Comparison of ENCODE assay signal across 24 cellular contexts in the genomic region with DNA sequence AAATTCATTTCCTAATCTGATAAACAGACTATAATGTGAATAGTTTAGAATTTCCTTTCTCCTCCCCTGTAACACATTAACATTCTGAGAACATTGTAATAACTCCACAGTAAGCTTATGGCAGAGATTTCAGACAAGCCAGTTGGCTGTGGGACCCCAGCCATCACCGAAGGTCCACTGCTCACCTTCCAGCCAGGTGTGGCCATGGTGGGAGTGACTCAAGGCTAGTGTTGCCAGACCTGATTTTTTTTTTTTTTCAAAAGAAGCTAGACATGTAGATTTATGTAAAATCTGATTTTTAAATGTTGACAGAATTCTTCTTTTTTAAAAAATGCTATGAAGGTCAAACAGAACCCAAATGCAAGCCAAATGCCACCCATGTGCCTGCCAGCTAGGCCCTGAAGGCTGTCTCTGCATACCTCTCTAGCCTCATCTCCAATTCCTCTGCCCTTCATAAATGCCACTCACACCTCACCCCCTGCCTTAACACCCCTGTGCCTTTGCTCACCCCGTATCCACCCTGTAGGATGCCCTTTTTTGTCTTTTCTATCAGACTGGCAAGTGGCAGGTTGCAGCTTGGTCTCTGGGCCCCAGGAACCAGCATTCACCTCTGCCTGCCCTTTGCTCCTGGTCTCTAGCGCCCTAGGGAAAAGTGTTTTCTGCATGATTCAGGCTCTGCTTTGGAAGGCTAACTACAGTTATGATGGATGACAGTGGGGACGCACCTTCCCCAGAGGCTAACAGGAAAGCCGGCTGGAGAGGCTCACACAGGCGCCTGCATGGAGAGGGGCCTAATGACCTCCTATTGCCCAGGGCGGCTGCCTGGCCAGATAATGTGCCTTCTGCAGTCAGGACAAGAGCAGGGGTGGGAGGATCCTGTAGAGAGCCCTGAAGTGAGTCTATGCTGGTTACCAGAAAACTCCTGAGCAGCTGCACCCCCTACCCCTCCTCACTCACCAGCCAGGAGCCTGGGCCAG. TPM values are rescaled to one million over a fixed set of nuclear protein-coding genes. Genes with fewer than 3 reads are reported as not detected.
DNase-seq lines count a peak whose midpoint lies in the region; TF ChIP-seq lines count a peak whose summit lies in the region.
"Had no signal": no experiment of that assay in that cellular context is flagged by ENCODE, and none has a peak within 500 bp of the region (broad histone marks: within the 10 kb centered on the region; RNA-seq: fewer than 3 reads in every experiment).

No MANE protein-coding gene starts in this region.

- H3K36me3 Mint-ChIP-seq in mesothelial cell of epicardium (no peaks in the 10 kb centered on the region), chondrocyte (ENCODE audit: low read depth) (no peaks in the 10 kb centered on the region)
- no peaks in the 10 kb centered on the region for H3K36me3 Mint-ChIP-seq in activated naive CD4-positive, alpha-beta T cell treated with anti-CD3 and anti-CD28 coated beads, Interleukin-2, amount 10 ng/mL, durations not matched to agents 7 days and 5 days
- H3K36me3 Mint-ChIP-seq: naive B cell had no signal

- H3K79me2 ChIP-seq in SK-N-SH (ENCODE audit: insufficient read depth), result no peaks in the 10 kb centered on the region

- H3K9me3 ChIP-seq in SK-N-SH (no peaks in the 10 kb centered on the region), WERI-Rb-1 (ENCODE audit: severe bottlenecking) (no peaks in the 10 kb centered on the region)
- H3K9me3 ChIP-seq: adrenal gland had no signal

- no peak overlapping the region for H2AFZ ChIP-seq in SK-N-SH (ENCODE audit: low read depth)

- H3K4me1 ChIP-seq in SK-N-SH (ENCODE audit: control insufficient read depth in 1 of 2, insufficient read depth in 2 of 2, low read depth in 1 of 2, low read length in 1 of 2), result peaks cover 0 to 21% of the 10 kb centered on the region in 2 experiments; a peak in 2 of 4 replicates
- H3K4me1 ChIP-seq: adrenal gland had no signal

- H3K27ac Mint-ChIP-seq in mesothelial cell of epicardium (peak overlapping the region; percentile 90), chondrocyte (ENCODE audit: unreplicated experiment) (no peak overlapping the region)
- H3K27ac Mint-ChIP-seq in activated naive CD4-positive, alpha-beta T cell treated with anti-CD3 and anti-CD28 coated beads, Interleukin-2, amount 10 ng/mL, durations not matched to agents 7 days and 5 days, result no peak overlapping the region
- H3K27ac Mint-ChIP-seq: activated CD4-positive, alpha-beta memory T cell treated with anti-CD3 and anti-CD28 coated beads, Interleukin-2, amount 10 ng/mL, durations not matched to agents 7 days and 5 days; naive B cell had no signal

- H3F3A ChIP-seq in SK-N-SH (replicated peaks; ENCODE audit: insufficient read depth), result no peaks in the 10 kb centered on the region

- H3K4me3 ChIP-seq in SK-N-SH (ENCODE audit: low read depth in 2 of 2, low read length in 1 of 2) (no peak overlapping the region), WERI-Rb-1 (ENCODE audit: low read depth, low read length) (no peak overlapping the region)
- H3K4me3 ChIP-seq: adrenal gland, coronary artery had no signal

- H3K4me1 Mint-ChIP-seq in mesothelial cell of epicardium, result peaks cover 61% of the 10 kb centered on the region
- H3K4me1 Mint-ChIP-seq in chondrocyte (ENCODE audit: low read depth), result peaks cover 3% of the 10 kb centered on the region
- H3K4me1 Mint-ChIP-seq in activated naive CD4-positive, alpha-beta T cell treated with anti-CD3 and anti-CD28 coated beads, Interleukin-2, amount 10 ng/mL, durations not matched to agents 7 days and 5 days, result no peaks in the 10 kb centered on the region
- H3K4me1 Mint-ChIP-seq: activated CD4-positive, alpha-beta memory T cell treated with anti-CD3 and anti-CD28 coated beads, Interleukin-2, amount 10 ng/mL, durations not matched to agents 7 days and 5 days; naive B cell had no signal

- H3K9ac ChIP-seq in SK-N-SH, result no peak overlapping the region
- H3K9ac ChIP-seq: KMS-11 had no signal

- DNase-seq in A172 (ENCODE audit: low spot score), result peak; percentile 8
- peak; percentile 22 for DNase-seq in ELR (ENCODE audit: low read depth)
- peak; percentile 77 for DNase-seq in SK-N-SH
- no peak for DNase-seq in mesothelial cell of epicardium (ENCODE audit: low spot score in 2 of 2, unreplicated experiment in 2 of 2)
- no peak for DNase-seq in chondrocyte (ENCODE audit: low spot score)
- no peak for DNase-seq in RKO (ENCODE audit: low spot score)
- no peak for DNase-seq in activated naive CD4-positive, alpha-beta T cell treated with anti-CD3 and anti-CD28 coated beads, Interleukin-2, amount 10 ng/mL, durations not matched to agents 7 days and 5 days
- no peak for DNase-seq in WERI-Rb-1
- DNase-seq: ACHN; activated CD4-positive, alpha-beta memory T cell treated with anti-CD3 and anti-CD28 coated beads, Interleukin-2, amount 10 ng/mL, durations not matched to agents 7 days and 5 days; activated CD4-positive, CD25-positive, alpha-beta regulatory T cell; activated gamma-delta T cell; glutamatergic neuron; mesenchymal stem cell; naive B cell; NCI-H1930; NCI-H2227 treated with DMSO at 0.1 percent for 48 hours; right cardiac atrium; T1000 had no signal

- POLR2A ChIA-PET in SK-N-SH (lab: Yijun Ruan, JAX), result interaction anchor here (1.0 kb wide), 1 partner anchor 128 kb away, joined by 4 read pairs; a partner anchor contains a TSS

- TF ChIP-seq CTCF in SK-N-SH (IDR thresholded peaks at IDR 0.05), result no peak
- no peak for TF ChIP-seq CTCF in mesothelial cell of epicardium (IDR thresholded peaks at IDR 0.05; ENCODE audit: unreplicated experiment)
- TF ChIP-seq CTCF in chondrocyte (IDR thresholded peaks at IDR 0.05), result no peak
- no peak for TF ChIP-seq CTCF in WERI-Rb-1 (IDR thresholded peaks at IDR 0.05; ENCODE audit: low read depth, low read length)

- H4K20me1 ChIP-seq in SK-N-SH (ENCODE audit: insufficient read depth), result no peaks in the 10 kb centered on the region

- no peaks in the 10 kb centered on the region for H3K9me2 ChIP-seq in SK-N-SH

- TF ChIP-seq RAD21 in SK-N-SH (IDR thresholded peaks at IDR 0.05; ENCODE audit: low read length), result 0 out of 2 replicates have a peak, but pooled peaks have one; percentile 12

- H3K4me3 Mint-ChIP-seq in mesothelial cell of epicardium (peak overlapping the region; percentile 33), chondrocyte (ENCODE audit: unreplicated experiment) (no peak overlapping the region)
- H3K4me3 Mint-ChIP-seq in activated naive CD4-positive, alpha-beta T cell treated with anti-CD3 and anti-CD28 coated beads, Interleukin-2, amount 10 ng/mL, durations not matched to agents 7 days and 5 days, result no peak overlapping the region
- H3K4me3 Mint-ChIP-seq: activated CD4-positive, alpha-beta memory T cell treated with anti-CD3 and anti-CD28 coated beads, Interleukin-2, amount 10 ng/mL, durations not matched to agents 7 days and 5 days had no signal

- H3K36me3 ChIP-seq in SK-N-SH (replicated peaks in 1 of 2; ENCODE audit: control insufficient read depth in 1 of 2, insufficient read depth in 2 of 2, low read length in 1 of 2) (no peaks in the 10 kb centered on the region), WERI-Rb-1 (no peaks in the 10 kb centered on the region)
- H3K36me3 ChIP-seq: adrenal gland had no signal

- TF ChIP-seq EP300 in SK-N-SH (IDR thresholded peaks at IDR 0.05; ENCODE audit: borderline replicate concordance in 1 of 2, low read depth in 1 of 2, low read length in 1 of 2), result peak in 1 of 2 experiments; percentile 89; a peak in 2 of 4 replicates

- H3K4me2 ChIP-seq in SK-N-SH, result no peak overlapping the region
- H3K4me2 ChIP-seq: KMS-11 had no signal

- CTCF ChIA-PET in SK-N-SH (lab: Yijun Ruan, JAX), result interaction anchor here (0.6 to 1.7 kb wide), 6 partner anchors 9 to 132 kb away, joined by 3 to 5 read pairs (median 4); a partner anchor contains a TSS
- CTCF ChIA-PET in activated naive CD4-positive, alpha-beta T cell treated with anti-CD3 and anti-CD28 coated beads, Interleukin-2, amount 10 ng/mL, durations not matched to agents 7 days and 5 days (lab: Charles Lee), result interaction anchor here (0.6 kb wide), 1 partner anchor 221 kb away, joined by 3 read pairs; no protein-coding TSS in a partner anchor

- H3K27me3 Mint-ChIP-seq in mesothelial cell of epicardium (ENCODE audit: low read depth) (peaks cover 9% of the 10 kb centered on the region), chondrocyte (ENCODE audit: low read depth) (peaks cover 13% of the 10 kb centered on the region)
- peaks cover 29% of the 10 kb centered on the region for H3K27me3 Mint-ChIP-seq in activated naive CD4-positive, alpha-beta T cell treated with anti-CD3 and anti-CD28 coated beads, Interleukin-2, amount 10 ng/mL, durations not matched to agents 7 days and 5 days

- peak overlapping the region in 1 of 2 experiments; percentile 70; a peak in 2 of 4 replicates for H3K27ac ChIP-seq in SK-N-SH (ENCODE audit: low read depth in 2 of 2, low read length in 1 of 2)
- no peak overlapping the region for H3K27ac ChIP-seq in WERI-Rb-1
- H3K27ac ChIP-seq: adrenal gland, C4-2B, coronary artery, KMS-11 had no signal

- no peaks in the 10 kb centered on the region for H3K9me3 Mint-ChIP-seq in mesothelial cell of epicardium
- no peaks in the 10 kb centered on the region for H3K9me3 Mint-ChIP-seq in chondrocyte (ENCODE audit: low read depth)
- H3K9me3 Mint-ChIP-seq in activated naive CD4-positive, alpha-beta T cell treated with anti-CD3 and anti-CD28 coated beads, Interleukin-2, amount 10 ng/mL, durations not matched to agents 7 days and 5 days, result no peaks in the 10 kb centered on the region
- H3K9me3 Mint-ChIP-seq: activated CD4-positive, alpha-beta memory T cell treated with anti-CD3 and anti-CD28 coated beads, Interleukin-2, amount 10 ng/mL, durations not matched to agents 7 days and 5 days; naive B cell had no signal

- 36% methylated on average over 6 of the region's 7 CpGs for WGBS in SK-N-SH (ENCODE audit: low lambda C conversion rate)

- H3K27me3 ChIP-seq in SK-N-SH (ENCODE audit: insufficient read depth) (no peaks in the 10 kb centered on the region; the same call in 1 of the 2 replicates), WERI-Rb-1 (ENCODE audit: insufficient read depth, low read depth, severe bottlenecking) (no peaks in the 10 kb centered on the region)
- H3K27me3 ChIP-seq: adrenal gland had no signal

TF ChIP-seq in SK-N-SH, 30 proteins besides CTCF, POLR2A, EP300 and RAD21 (continues in another document):
- no peak for TF ChIP-seq GABPA (IDR thresholded peaks at IDR 0.05; ENCODE audit: low read depth)
- peak; percentile 58; the same call in 1 of the 2 replicates for TF ChIP-seq GATA2 (CRISPR knock-in tag; IDR thresholded peaks at IDR 0.05)
- TF ChIP-seq FOXJ3 (CRISPR knock-in tag; IDR thresholded peaks at IDR 0.05), result peak; percentile 71
- no peak for TF ChIP-seq FOXM1 (IDR thresholded peaks at IDR 0.05; ENCODE audit: low read depth)
- TF ChIP-seq RFX5 (IDR thresholded peaks at IDR 0.05; ENCODE audit: low read length), result 0 out of 2 replicates have a peak, but pooled peaks have one; percentile 30
- peak; percentile 81; the same call in 1 of the 2 replicates for TF ChIP-seq RCOR1 (IDR thresholded peaks at IDR 0.05; ENCODE audit: low read length)

RNA-seq across cellular contexts. Expression of a gene that starts 11.4 kb away (rescaled TPM):
- total RNA-seq in A172 (2014; rRNA removed; shearing (Covaris generic)), result 0.09 TPM in 1 of 2 replicates, not detected in the other
- polyA plus RNA-seq in SK-N-SH (2012; rRNA removed), result 0.02 TPM in 1 of 2 replicates, not detected in the other
- polyA plus RNA-seq in SK-N-SH (2012; cell fraction: cytosol; rRNA removed), result 0.01 TPM in 1 of 2 replicates, not detected in the other
- polyA plus RNA-seq in SK-N-SH (2012; cell fraction: nucleus; rRNA removed), result 0.02 TPM in 1 of 2 replicates, not detected in the other
- 34.3 to 36.5 TPM (median 35.2 TPM) in 3 replicates for total RNA-seq in mesothelial cell of epicardium
- total RNA-seq in chondrocyte, result 1.3 to 3.4 TPM (median 1.4 TPM) in 3 replicates
- total RNA-seq: activated CD4-positive, alpha-beta memory T cell treated with anti-CD3 and anti-CD28 coated beads, Interleukin-2, amount 10 ng/mL, durations not matched to agents 7 days and 5 days; G401 had no signal

Comparison
In these comparisons a context has a peak if more than half of its experiments do, and no peak if none do; other contexts are left out.
1. DNase-seq: peak in A172 (single experiment), ELR (single experiment) and SK-N-SH (single experiment); none in mesothelial cell of epicardium (0 of 2), chondrocyte (single experiment), RKO (single experiment), activated naive CD4-positive, alpha-beta T cell treated with anti-CD3 and anti-CD28 coated beads, Interleukin-2, amount 10 ng/mL, durations not matched to agents 7 days and 5 days (single experiment) and WERI-Rb-1 (single experiment).